ENCODE assay signal across 27 cellular contexts in genomic region chr3:99357131-99357530, GRCh38.
"Had no signal": no experiment of that assay in that cellular context is flagged by ENCODE, and none has a peak within 500 bp of the region (broad histone marks: within the 10 kb centered on the region; RNA-seq: fewer than 3 reads in every experiment).

No MANE protein-coding gene starts in this region.

- H3K27ac ChIP-seq: neural progenitor cell, ovary, parathyroid adenoma, psoas muscle, right lobe of liver, sigmoid colon, stomach, thoracic aorta, thyroid gland, tibial nerve, upper lobe of left lung, vagina had no signal

- DNase-seq: occipital lobe; ovary; posterior cingulate gyrus; psoas muscle; right cardiac atrium; right lobe of liver; sigmoid colon; small intestine; stimulated activated CD4-positive, alpha-beta T cell treated with anti-CD3 and anti-CD28 coated beads, Interleukin-15, amount 100 ng/mL, for 24 hours; stimulated activated CD4-positive, alpha-beta T cell treated with anti-CD3 and anti-CD28 coated beads, Interleukin-2, amount 100 ng/mL, for 24 hours; stimulated activated CD4-positive, alpha-beta T cell treated with anti-CD3 and anti-CD28 coated beads, Interleukin-2, amount 100 ng/mL, for 48 hours; stimulated activated CD4-positive, alpha-beta T cell treated with anti-CD3 and anti-CD28 coated beads, Interleukin-4, amount 100 ng/mL, for 24 hours; stimulated activated naive B cell treated with anti-CD40 and anti-IgM and Interleukin-4, amounts not matched to agents 10 μg/mL and 1 μg/mL and 100 μg/mL, for 72 hours; stimulated activated naive CD4-positive, alpha-beta T cell treated with Interleukin-2 at 50 U/mL for 16 hours; stomach; thyroid gland; upper lobe of left lung had no signal

- H2AFZ ChIP-seq: neural progenitor cell, parathyroid adenoma had no signal

- H3K36me3 Mint-ChIP-seq: neural progenitor cell; stimulated activated effector memory CD8-positive, alpha-beta T cell treated with anti-CD3 and anti-CD28 coated beads, Interleukin-12 subunit alpha, Interleukin-12 subunit beta, amount 100 ng/mL, for 72 hours; stimulated activated naive B cell treated with anti-CD40 and anti-IgM and Interleukin-4, amounts not matched to agents 10 μg/mL and 1 μg/mL and 100 μg/mL, for 72 hours had no signal

- H3K9me3 ChIP-seq: ovary, psoas muscle, right lobe of liver, sigmoid colon, stomach, thoracic aorta, thyroid gland, upper lobe of left lung, vagina had no signal

- H3K27me3 Mint-ChIP-seq: progenitor cell of endocrine pancreas; stimulated activated naive B cell treated with anti-CD40 and anti-IgM and Interleukin-4, amounts not matched to agents 10 μg/mL and 1 μg/mL and 100 μg/mL, for 72 hours; stimulated activated naive CD8-positive, alpha-beta T cell treated with anti-CD3 and anti-CD28 coated beads, Interleukin-15, Interleukin-2, amounts not matched to agents 100 ng/mL and 50 ng/mL, for 24 hours had no signal

- H3K4me1 ChIP-seq: neural progenitor cell, parathyroid adenoma, psoas muscle, right lobe of liver, sigmoid colon, stomach, thyroid gland, tibial nerve, upper lobe of left lung, vagina had no signal

- H3K9ac ChIP-seq: neural progenitor cell, parathyroid adenoma had no signal

- H3K4me3 Mint-ChIP-seq: nephron; neural progenitor cell; stimulated activated effector memory CD8-positive, alpha-beta T cell treated with anti-CD3 and anti-CD28 coated beads, Interleukin-12 subunit alpha, Interleukin-12 subunit beta, amount 100 ng/mL, for 72 hours; stimulated activated naive B cell treated with anti-CD40 and anti-IgM and Interleukin-4, amounts not matched to agents 10 μg/mL and 1 μg/mL and 100 μg/mL, for 72 hours; stimulated activated naive CD8-positive, alpha-beta T cell treated with anti-CD3 and anti-CD28 coated beads, Interleukin-15, Interleukin-2, amounts not matched to agents 100 ng/mL and 50 ng/mL, for 24 hours had no signal

- H3K4me2 ChIP-seq: neural progenitor cell had no signal

- ATAC-seq: psoas muscle; right cardiac atrium; right lobe of liver; stimulated activated effector memory CD8-positive, alpha-beta T cell treated with anti-CD3 and anti-CD28 coated beads, Interleukin-12 subunit alpha, Interleukin-12 subunit beta, amount 100 ng/mL, for 72 hours; stimulated activated naive B cell treated with anti-CD40 and anti-IgM and Interleukin-4, amounts not matched to agents 10 μg/mL and 1 μg/mL and 100 μg/mL, for 72 hours had no signal

- H3K4me3 ChIP-seq: neural progenitor cell, ovary, psoas muscle, right lobe of liver, sigmoid colon, stomach, thoracic aorta, thyroid gland, tibial nerve, upper lobe of left lung, vagina had no signal

- FAIRE-seq: small intestine, urothelium cell line had no signal

- H3K27ac Mint-ChIP-seq: neural progenitor cell; progenitor cell of endocrine pancreas; stimulated activated effector memory CD8-positive, alpha-beta T cell treated with anti-CD3 and anti-CD28 coated beads, Interleukin-12 subunit alpha, Interleukin-12 subunit beta, amount 100 ng/mL, for 72 hours; stimulated activated naive B cell treated with anti-CD40 and anti-IgM and Interleukin-4, amounts not matched to agents 10 μg/mL and 1 μg/mL and 100 μg/mL, for 72 hours; stimulated activated naive CD8-positive, alpha-beta T cell treated with anti-CD3 and anti-CD28 coated beads, Interleukin-15, Interleukin-2, amounts not matched to agents 100 ng/mL and 50 ng/mL, for 24 hours had no signal

- H3K79me2 ChIP-seq: parathyroid adenoma had no signal

- H3K9me3 Mint-ChIP-seq: nephron, neural progenitor cell had no signal

- H3K4me1 Mint-ChIP-seq: nephron; neural progenitor cell; stimulated activated effector memory CD8-positive, alpha-beta T cell treated with anti-CD3 and anti-CD28 coated beads, Interleukin-12 subunit alpha, Interleukin-12 subunit beta, amount 100 ng/mL, for 72 hours; stimulated activated naive B cell treated with anti-CD40 and anti-IgM and Interleukin-4, amounts not matched to agents 10 μg/mL and 1 μg/mL and 100 μg/mL, for 72 hours had no signal

- H3K36me3 ChIP-seq: neural progenitor cell, ovary, right lobe of liver, sigmoid colon, stomach, thoracic aorta, thyroid gland, tibial nerve, upper lobe of left lung, vagina had no signal

- H3K27me3 ChIP-seq: neural progenitor cell, ovary, right lobe of liver, sigmoid colon, stomach, thyroid gland, tibial nerve, upper lobe of left lung, vagina had no signal
